In the genomic region with DNA sequence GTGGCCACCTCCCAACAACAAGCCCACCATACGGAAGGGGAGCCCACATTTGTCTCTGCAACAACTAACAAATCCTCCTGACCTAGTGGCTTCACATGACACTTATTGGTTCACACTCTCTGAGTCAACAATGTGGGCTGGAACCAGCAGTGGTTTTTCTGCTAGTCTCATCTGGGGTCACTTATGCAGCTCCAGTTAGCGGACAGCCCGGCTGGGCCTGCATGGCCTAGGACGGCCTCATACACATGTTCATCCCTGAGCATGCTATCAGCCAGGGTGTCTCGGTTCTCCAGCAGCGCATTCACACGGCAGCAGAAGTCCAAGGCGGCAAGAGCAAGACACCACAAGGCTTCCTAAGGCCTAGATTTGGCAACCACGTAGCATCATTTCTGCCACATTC, we compare ENCODE assay signal across 12 cellular contexts.
"Had no signal": no experiment of that assay in that cellular context is flagged by ENCODE, and none has a peak within 500 bp of the region (broad histone marks: within the 10 kb centered on the region; RNA-seq: fewer than 3 reads in every experiment).

No MANE protein-coding gene starts in this region.

- H3K9me3 Mint-ChIP-seq: activated B cell treated with CpG ODN at 0.5 μM for 24 hours; activated naive CD4-positive, alpha-beta T cell treated with anti-CD3 and anti-CD28 coated beads, Interleukin-2, amount 10 ng/mL, durations not matched to agents 7 days and 5 days had no signal

- DNase-seq: activated B cell treated with CpG ODN at 0.5 μM for 24 hours; activated CD4-positive, alpha-beta T cell treated with anti-CD3 and anti-CD28 coated beads for 48 hours; activated naive CD4-positive, alpha-beta T cell treated with anti-CD3 and anti-CD28 coated beads, Interleukin-2, amount 10 ng/mL, durations not matched to agents 7 days and 5 days; gastrocnemius medialis; left lung; mammary epithelial cell; naive thymus-derived CD4-positive, alpha-beta T cell; stimulated activated CD4-positive, alpha-beta T cell treated with anti-CD3 and anti-CD28 coated beads, Interleukin-15, amount 100 ng/mL, for 24 hours; stimulated activated CD4-positive, alpha-beta T cell treated with anti-CD3 and anti-CD28 coated beads, Interleukin-4, amount 100 ng/mL, for 1 hour; stimulated activated naive CD8-positive, alpha-beta T cell treated with anti-CD3 and anti-CD28 coated beads, Interleukin-15, Interleukin-2, amounts not matched to agents 100 U/mL and 50 U/mL, for 24 hours; SW 1271; trophoblast cell had no signal

- H3K27ac Mint-ChIP-seq: activated B cell treated with CpG ODN at 0.5 μM for 24 hours; activated naive CD4-positive, alpha-beta T cell treated with anti-CD3 and anti-CD28 coated beads, Interleukin-2, amount 10 ng/mL, durations not matched to agents 7 days and 5 days had no signal

- H3K4me3 Mint-ChIP-seq: activated B cell treated with CpG ODN at 0.5 μM for 24 hours; activated naive CD4-positive, alpha-beta T cell treated with anti-CD3 and anti-CD28 coated beads, Interleukin-2, amount 10 ng/mL, durations not matched to agents 7 days and 5 days; naive thymus-derived CD4-positive, alpha-beta T cell had no signal

- H3K36me3 Mint-ChIP-seq: activated naive CD4-positive, alpha-beta T cell treated with anti-CD3 and anti-CD28 coated beads, Interleukin-2, amount 10 ng/mL, durations not matched to agents 7 days and 5 days; naive thymus-derived CD4-positive, alpha-beta T cell had no signal

- ATAC-seq: gastrocnemius medialis; left lung; naive thymus-derived CD4-positive, alpha-beta T cell; stimulated activated naive CD8-positive, alpha-beta T cell treated with anti-CD3 and anti-CD28 coated beads, Interleukin-15, Interleukin-2, amounts not matched to agents 100 U/mL and 50 U/mL, for 24 hours had no signal

- H3K4me1 Mint-ChIP-seq: activated B cell treated with CpG ODN at 0.5 μM for 24 hours; activated naive CD4-positive, alpha-beta T cell treated with anti-CD3 and anti-CD28 coated beads, Interleukin-2, amount 10 ng/mL, durations not matched to agents 7 days and 5 days had no signal
